ENCODE assay signal across 30 cellular contexts in the genomic region with DNA sequence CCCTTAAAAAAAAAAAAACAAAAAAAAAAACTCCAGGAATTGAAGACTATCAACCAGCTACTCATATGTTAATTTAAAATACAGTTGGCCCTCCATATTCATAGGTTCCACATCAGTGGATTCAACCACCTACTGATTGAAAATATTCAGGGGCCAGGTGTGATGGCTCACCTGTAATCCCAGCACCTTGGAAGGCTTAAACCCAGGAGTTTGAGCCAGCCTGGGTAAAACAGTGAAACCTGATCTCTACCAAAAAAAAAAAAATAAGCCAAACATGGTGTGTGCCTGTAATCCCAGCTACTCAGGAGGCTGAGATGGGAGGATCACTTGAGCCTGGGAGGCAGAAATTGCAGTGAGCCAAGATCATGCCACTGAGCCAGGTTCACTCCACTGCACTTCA.
"Had no signal": no experiment of that assay in that cellular context is flagged by ENCODE, and none has a peak within 500 bp of the region (broad histone marks: within the 10 kb centered on the region; RNA-seq: fewer than 3 reads in every experiment).

No MANE protein-coding gene starts in this region.

- H3K27me3 ChIP-seq: body of pancreas, colonic mucosa, esophagus squamous epithelium, heart right ventricle, suprapubic skin, tibial artery, upper lobe of right lung had no signal

- H3K9me3 ChIP-seq: body of pancreas, colonic mucosa, esophagus squamous epithelium, heart right ventricle, left ventricle myocardium inferior, mucosa of descending colon, suprapubic skin, tibial artery, upper lobe of right lung had no signal

- ATAC-seq: activated CD8-positive, alpha-beta T cell treated with anti-CD3 and anti-CD28 coated beads for 36 hours; activated T-cell treated with anti-CD3 and anti-CD28 coated beads, Interleukin-2, amount 50 U/mL, for 4 hours; body of pancreas; heart right ventricle; mucosa of descending colon; right cardiac atrium; T-cell; upper lobe of right lung had no signal

- H3K4me1 ChIP-seq: body of pancreas, colonic mucosa, esophagus squamous epithelium, heart right ventricle, left ventricle myocardium inferior, suprapubic skin, tibial artery, upper lobe of right lung had no signal

- H3K27ac ChIP-seq: body of pancreas, colonic mucosa, epithelial cell of prostate, esophagus squamous epithelium, heart right ventricle, left ventricle myocardium inferior, suprapubic skin, tibial artery, upper lobe of right lung, VCaP had no signal

- H3K4me3 Mint-ChIP-seq: activated CD8-positive, alpha-beta T cell treated with anti-CD3 and anti-CD28 coated beads for 36 hours; activated naive CD4-positive, alpha-beta T cell treated with anti-CD3 and anti-CD28 coated beads for 36 hours; activated T-cell treated with anti-CD3 and anti-CD28 coated beads, Interleukin-2, amount 50 U/mL, for 4 hours; nephron; T-cell had no signal

- H3K4me3 ChIP-seq: body of pancreas, colonic mucosa, esophagus squamous epithelium, heart right ventricle, left ventricle myocardium inferior, lung, mucosa of descending colon, suprapubic skin, tibial artery, upper lobe of right lung had no signal

- H3K9me3 Mint-ChIP-seq: activated CD8-positive, alpha-beta T cell treated with anti-CD3 and anti-CD28 coated beads for 36 hours; activated naive CD4-positive, alpha-beta T cell treated with anti-CD3 and anti-CD28 coated beads for 36 hours; activated T-cell treated with anti-CD3 and anti-CD28 coated beads, Interleukin-2, amount 50 U/mL, for 4 hours; T-cell had no signal

- H3K27ac Mint-ChIP-seq: nephron, T-cell had no signal

- DNase-seq: activated CD4-positive, alpha-beta T cell treated with anti-CD3 and anti-CD28 coated beads, Interleukin-2, amount 50 U/mL, for 1 hour; activated CD4-positive, CD25-positive, alpha-beta regulatory T cell treated with anti-CD3 and anti-CD28 coated beads, Interleukin-2, amount 50 U/mL, for 72 hours; activated CD8-positive, alpha-beta T cell treated with anti-CD3 and anti-CD28 coated beads for 36 hours; activated effector memory CD4-positive, alpha-beta T cell treated with Interleukin-2 at 50 U/mL for 16 hours; activated naive CD4-positive, alpha-beta T cell treated with anti-CD3 and anti-CD28 coated beads for 36 hours; activated T-cell treated with anti-CD3 and anti-CD28 coated beads, Interleukin-2, amount 50 U/mL, for 4 hours; anterior cingulate cortex; body of pancreas; cerebellar nuclear complex; colonic mucosa; effector CD8-positive, alpha-beta T cell; esophagus squamous epithelium; foreskin melanocyte; heart right ventricle; left ventricle myocardium inferior; mucosa of descending colon; posterior cingulate gyrus; right cardiac atrium; stimulated activated CD4-positive, alpha-beta T cell treated with anti-CD3 and anti-CD28 coated beads, Interleukin-15, amount 100 ng/mL, for 24 hours; stimulated activated CD4-positive, alpha-beta T cell treated with anti-CD3 and anti-CD28 coated beads, Interleukin-2, amount 100 ng/mL, for 24 hours; stimulated activated naive CD4-positive, alpha-beta T cell; T-cell; T-helper 9 cell; tibial artery; upper lobe of right lung had no signal

- H3K27me3 Mint-ChIP-seq: activated CD8-positive, alpha-beta T cell treated with anti-CD3 and anti-CD28 coated beads for 36 hours; T-cell had no signal

- H3K4me1 Mint-ChIP-seq: nephron, T-cell had no signal
